ENCODE assay signal across 8 cellular contexts in the genomic region with DNA sequence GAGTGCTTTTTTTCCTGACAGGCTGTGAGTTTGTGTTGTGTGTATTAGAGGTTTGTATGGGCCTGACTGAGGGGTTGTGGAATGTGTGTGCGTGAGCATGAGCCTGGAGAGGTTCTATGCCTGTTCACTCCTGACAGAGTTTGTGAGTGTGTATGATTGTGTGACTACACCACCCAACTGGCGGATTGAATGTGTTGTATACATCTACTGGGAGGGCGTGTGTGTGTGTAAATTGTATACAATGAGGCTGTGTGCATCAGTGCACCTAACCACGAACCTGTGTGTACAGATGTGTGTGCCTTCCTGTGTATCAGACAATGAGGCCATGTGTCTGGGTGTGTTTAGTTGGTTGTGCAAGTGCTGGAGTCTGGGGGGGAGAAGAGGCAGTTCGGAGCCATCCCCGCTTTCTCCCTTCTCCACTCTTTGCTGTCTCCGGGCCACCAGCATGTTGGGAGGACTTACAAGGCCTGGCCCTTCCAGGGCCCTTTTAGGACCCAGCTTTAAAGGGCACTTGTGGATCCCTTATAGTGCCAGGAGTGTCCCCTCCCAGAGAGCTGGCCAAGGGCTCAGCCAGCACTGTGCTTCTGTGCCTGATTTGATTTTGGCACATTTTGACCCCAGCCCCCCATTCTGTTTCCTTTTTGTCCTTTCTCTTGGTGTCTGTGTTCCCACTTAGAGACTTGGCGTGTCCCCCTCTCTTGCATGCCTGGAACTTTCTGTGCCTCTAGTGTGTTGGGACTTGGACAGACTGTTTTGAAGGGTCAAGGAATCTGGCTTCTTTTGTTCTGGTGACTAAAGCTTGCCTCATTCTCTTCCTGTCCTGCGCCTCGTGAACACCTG. TPM values are rescaled to one million over a fixed set of nuclear protein-coding genes. Genes with fewer than 3 reads are reported as not detected.
A peak's percentile ranks its signal among the peaks of the same experiment; 100 is the strongest.
DNase-seq lines count a peak whose midpoint lies in the region; ATAC-seq and TF ChIP-seq lines count a peak whose summit lies in the region.

No MANE protein-coding gene starts in this region.

- intact Hi-C loops in natural killer cell (cut with micrococcal nuclease), result no loop called here

- no peaks in the 10 kb centered on the region for H3K9me3 ChIP-seq in ES-I3 (ENCODE audit: control insufficient read depth, insufficient read depth, low read length)

- TF ChIP-seq CTCF in RWPE1 (conservative IDR thresholded peaks at IDR 0.05; ENCODE audit: low read depth) (no peak), epithelial cell of proximal tubule (conservative IDR thresholded peaks at IDR 0.05; ENCODE audit: low read depth, low read length) (no peak), natural killer cell (IDR thresholded peaks at IDR 0.05) (no peak), GM10248 (IDR thresholded peaks at IDR 0.05; ENCODE audit: control extremely low read depth, extremely low read depth, low read depth, missing control alignments) (no peak)

- POLR2A ChIA-PET in RWPE1 (lab: Yijun Ruan, JAX; ENCODE audit: low non-redundant PET), result no interaction called here
- POLR2A ChIA-PET in GM10248 (lab: Yijun Ruan, JAX), result no interaction called here

- ATAC-seq in natural killer cell, result no peak
- no peak for ATAC-seq in GM19395 (IDR thresholded peaks at IDR 0.05; ENCODE audit: unreplicated experiment)

- peaks cover 15 to 25% of the 10 kb centered on the region in 2 donors for H3K27me3 Mint-ChIP-seq in natural killer cell (ENCODE audit: low read depth in 2 of 2)

- H3K4me1 ChIP-seq in ES-I3 (ENCODE audit: insufficient read depth, low read length), result peaks cover 7% of the 10 kb centered on the region

- peaks cover 8 to 10% of the 10 kb centered on the region in 2 donors for H3K4me1 Mint-ChIP-seq in natural killer cell

- H3K9me3 Mint-ChIP-seq in natural killer cell, result no peaks in the 10 kb centered on the region

- peak overlapping the region; percentile 58 for H3K4me3 Mint-ChIP-seq in natural killer cell

- DNase-seq in RWPE1 (ENCODE audit: low spot score) (peak; percentile 9), epithelial cell of proximal tubule (ENCODE audit: low read depth) (no peak), natural killer cell (no peak), NCI-H187 (lab: John Stamatoyannopoulos, UW) (no peak), NCI-H2196 treated with DMSO at 0.1 percent for 48 hours (lab: John Stamatoyannopoulos, UW; ENCODE audit: unreplicated experiment) (no peak), GM10248 (ENCODE audit: extremely low spot score) (no peak)

- no peaks in the 10 kb centered on the region for H3K36me3 Mint-ChIP-seq in natural killer cell

- H3K27ac ChIP-seq in RWPE1, result peak overlapping the region; percentile 93

- CTCF ChIA-PET in RWPE1 (lab: Yijun Ruan, JAX) (no interaction called here), GM10248 (lab: Yijun Ruan, JAX) (interaction anchor here (0.9 to 5.8 kb wide), 3 partner anchors 8 to 141 kb away, joined by 3 to 46 read pairs (median 6); no protein-coding TSS in a partner anchor)

- H3K4me3 ChIP-seq in epithelial cell of proximal tubule (ENCODE audit: low read depth, low read length), result peak overlapping the region; percentile 88

- H3K9ac ChIP-seq in ES-I3 (ENCODE audit: low read depth, low read length), result peak overlapping the region; percentile 73

- no peaks in the 10 kb centered on the region for H3K36me3 ChIP-seq in ES-I3 (ENCODE audit: insufficient read depth, low read length)

- H3K27ac Mint-ChIP-seq in natural killer cell, result no peak overlapping the region

RNA-seq across cellular contexts. Expression of a gene that starts 1.3 kb away (rescaled TPM):
- total RNA-seq in epithelial cell of proximal tubule (25.5 and 26.7 TPM in 2 replicates), natural killer cell (1 to 10 TPM in 2 of 3 donors, under 1 TPM in 1; 0.50 to 3.4 (median 1.8) TPM)
